Comparison of ENCODE assay signal across 9 cellular contexts in the genomic region with DNA sequence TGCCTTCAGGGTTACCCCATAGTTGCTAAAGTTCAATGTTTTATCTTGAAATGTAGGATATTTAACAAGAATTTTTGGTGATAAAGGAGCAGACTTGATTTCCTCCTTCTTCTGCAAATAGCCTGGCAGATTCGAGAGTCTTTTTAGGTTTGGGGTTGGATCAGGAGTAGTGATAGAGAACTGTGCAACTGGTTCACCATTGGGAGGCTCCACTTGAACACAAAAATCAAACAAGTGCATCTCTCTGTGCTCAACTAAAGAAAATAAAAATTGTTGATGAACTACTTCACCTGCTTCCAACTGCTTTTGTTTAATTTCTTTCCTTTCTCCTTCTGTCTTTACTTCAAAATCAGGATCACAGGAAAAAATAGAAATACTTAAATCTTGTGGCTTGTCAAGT. TPM values are rescaled to one million over a fixed set of nuclear protein-coding genes. Genes with fewer than 3 reads are reported as not detected.
DNase-seq lines count a peak whose midpoint lies in the region; ATAC-seq and TF ChIP-seq lines count a peak whose summit lies in the region.
"Had no signal": no experiment of that assay in that cellular context is flagged by ENCODE, and none has a peak within 500 bp of the region (broad histone marks: within the 10 kb centered on the region; RNA-seq: fewer than 3 reads in every experiment).

No MANE protein-coding gene starts in this region.

- CTCF ChIA-PET in activated naive CD4-positive, alpha-beta T cell treated with anti-CD3 and anti-CD28 coated beads, Interleukin-2, amount 10 ng/mL, durations not matched to agents 7 days and 5 days (lab: Charles Lee) = no interaction called here

- peak; percentile 9 for DNase-seq in EL
- peak; percentile 37 for DNase-seq in astrocyte of the spinal cord (ENCODE audit: low read depth, low spot score)
- no peak for DNase-seq in lower lobe of right lung
- DNase-seq in stimulated activated naive CD8-positive, alpha-beta T cell treated with anti-CD3 and anti-CD28 coated beads, Interleukin-15, Interleukin-2, amounts not matched to agents 100 U/mL and 50 U/mL, for 24 hours = no peak
- DNase-seq in NCI-H187 treated with DMSO at 0.1 percent for 48 hours (lab: John Stamatoyannopoulos, UW) = no peak
- no peak for DNase-seq in ecto neural progenitor cell (ENCODE audit: low spot score)
- DNase-seq in activated naive CD4-positive, alpha-beta T cell treated with anti-CD3 and anti-CD28 coated beads, Interleukin-2, amount 10 ng/mL, durations not matched to agents 7 days and 5 days = no peak
- DNase-seq: NCI-H82 had no signal

- H3K4me3 ChIP-seq in astrocyte of the spinal cord (ENCODE audit: low read depth, low read length) = no peak overlapping the region
- no peak overlapping the region for H3K4me3 ChIP-seq in lower lobe of right lung

- H3K27me3 ChIP-seq in lower lobe of right lung (ENCODE audit: low read depth) = no peaks in the 10 kb centered on the region

- in situ Hi-C loops in astrocyte of the spinal cord (cut with HindIII; ENCODE audit: low sequenced_read_pairs) = no loop called here

- H3K27me3 Mint-ChIP-seq in activated naive CD4-positive, alpha-beta T cell treated with anti-CD3 and anti-CD28 coated beads, Interleukin-2, amount 10 ng/mL, durations not matched to agents 7 days and 5 days = no peaks in the 10 kb centered on the region

- no peak overlapping the region for H3K27ac ChIP-seq in lower lobe of right lung

- H3K27ac Mint-ChIP-seq in activated naive CD4-positive, alpha-beta T cell treated with anti-CD3 and anti-CD28 coated beads, Interleukin-2, amount 10 ng/mL, durations not matched to agents 7 days and 5 days = no peak overlapping the region

- no peak overlapping the region for H3K4me3 Mint-ChIP-seq in activated naive CD4-positive, alpha-beta T cell treated with anti-CD3 and anti-CD28 coated beads, Interleukin-2, amount 10 ng/mL, durations not matched to agents 7 days and 5 days

- TF ChIP-seq CTCF in astrocyte of the spinal cord (IDR thresholded peaks at IDR 0.05; ENCODE audit: low read depth, low read length) (peak; percentile 40), lower lobe of right lung (IDR thresholded peaks at IDR 0.05) (peak; percentile 12)

- H3K9me3 ChIP-seq in lower lobe of right lung = no peaks in the 10 kb centered on the region

- no peaks in the 10 kb centered on the region for H3K4me1 ChIP-seq in lower lobe of right lung

- no peaks in the 10 kb centered on the region for H3K36me3 Mint-ChIP-seq in activated naive CD4-positive, alpha-beta T cell treated with anti-CD3 and anti-CD28 coated beads, Interleukin-2, amount 10 ng/mL, durations not matched to agents 7 days and 5 days

- H3K36me3 ChIP-seq in lower lobe of right lung = no peaks in the 10 kb centered on the region

- intact Hi-C loops in lower lobe of right lung (cut with DNase I) = no loop called here

- no peaks in the 10 kb centered on the region for H3K9me3 Mint-ChIP-seq in activated naive CD4-positive, alpha-beta T cell treated with anti-CD3 and anti-CD28 coated beads, Interleukin-2, amount 10 ng/mL, durations not matched to agents 7 days and 5 days

- ATAC-seq in HG02884 (IDR thresholded peaks at IDR 0.05; ENCODE audit: unreplicated experiment) (peak; percentile 59), lower lobe of right lung (peak in 1 of 2 donors; percentile 77)
- no peak for ATAC-seq in stimulated activated naive CD8-positive, alpha-beta T cell treated with anti-CD3 and anti-CD28 coated beads, Interleukin-15, Interleukin-2, amounts not matched to agents 100 U/mL and 50 U/mL, for 24 hours

- no peaks in the 10 kb centered on the region for H3K4me1 Mint-ChIP-seq in activated naive CD4-positive, alpha-beta T cell treated with anti-CD3 and anti-CD28 coated beads, Interleukin-2, amount 10 ng/mL, durations not matched to agents 7 days and 5 days

RNA-seq across cellular contexts. Expression of gene MACC1, which starts 58.5 kb away (rescaled TPM):
- total RNA-seq in lower lobe of right lung = 24.7 TPM

Comparison
In these comparisons a context has a peak if more than half of its experiments do, and no peak if none do; other contexts are left out.
1. DNase-seq: peak in EL (single experiment) and astrocyte of the spinal cord (single experiment); none in lower lobe of right lung (single experiment), stimulated activated naive CD8-positive, alpha-beta T cell treated with anti-CD3 and anti-CD28 coated beads, Interleukin-15, Interleukin-2, amounts not matched to agents 100 U/mL and 50 U/mL, for 24 hours (single experiment), NCI-H187 treated with DMSO at 0.1 percent for 48 hours (single experiment), ecto neural progenitor cell (single experiment) and activated naive CD4-positive, alpha-beta T cell treated with anti-CD3 and anti-CD28 coated beads, Interleukin-2, amount 10 ng/mL, durations not matched to agents 7 days and 5 days (single experiment).